In the genomic region with DNA sequence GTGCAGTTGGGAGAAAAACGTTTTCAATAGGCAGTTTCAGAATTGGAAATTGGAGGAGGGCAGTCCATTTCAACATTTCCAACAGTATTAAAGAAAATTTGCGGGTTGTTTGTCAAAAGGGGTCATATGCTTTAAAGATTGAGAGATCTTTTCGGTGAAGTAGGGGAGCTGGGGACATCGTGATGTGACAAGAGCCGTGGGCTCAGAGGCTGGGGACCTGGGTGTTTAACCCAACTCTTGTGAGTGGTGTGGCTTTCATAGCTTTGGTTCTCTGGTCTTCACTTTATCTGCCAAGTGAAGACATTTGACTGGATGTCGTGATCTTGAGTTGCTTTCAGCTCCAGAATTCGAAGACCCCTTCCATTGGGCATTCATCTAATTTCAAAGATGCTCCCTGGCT, we compare ENCODE assay signal across 2 cellular contexts.
TF ChIP-seq lines count a peak whose summit lies in the region.

No MANE protein-coding gene starts in this region.

TF ChIP-seq in SK-N-SH, 30 proteins besides CTCF, POLR2A, EP300 and RAD21 (continued from another document):
- TF ChIP-seq, protein P1, sequence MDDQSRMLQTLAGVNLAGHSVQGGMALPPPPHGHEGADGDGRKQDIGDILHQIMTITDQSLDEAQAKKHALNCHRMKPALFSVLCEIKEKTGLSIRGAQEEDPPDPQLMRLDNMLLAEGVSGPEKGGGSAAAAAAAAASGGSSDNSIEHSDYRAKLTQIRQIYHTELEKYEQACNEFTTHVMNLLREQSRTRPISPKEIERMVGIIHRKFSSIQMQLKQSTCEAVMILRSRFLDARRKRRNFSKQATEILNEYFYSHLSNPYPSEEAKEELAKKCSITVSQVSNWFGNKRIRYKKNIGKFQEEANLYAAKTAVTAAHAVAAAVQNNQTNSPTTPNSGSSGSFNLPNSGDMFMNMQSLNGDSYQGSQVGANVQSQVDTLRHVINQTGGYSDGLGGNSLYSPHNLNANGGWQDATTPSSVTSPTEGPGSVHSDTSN (IDR thresholded peaks at IDR 0.05), result no peak
- TF ChIP-seq, protein P2, sequence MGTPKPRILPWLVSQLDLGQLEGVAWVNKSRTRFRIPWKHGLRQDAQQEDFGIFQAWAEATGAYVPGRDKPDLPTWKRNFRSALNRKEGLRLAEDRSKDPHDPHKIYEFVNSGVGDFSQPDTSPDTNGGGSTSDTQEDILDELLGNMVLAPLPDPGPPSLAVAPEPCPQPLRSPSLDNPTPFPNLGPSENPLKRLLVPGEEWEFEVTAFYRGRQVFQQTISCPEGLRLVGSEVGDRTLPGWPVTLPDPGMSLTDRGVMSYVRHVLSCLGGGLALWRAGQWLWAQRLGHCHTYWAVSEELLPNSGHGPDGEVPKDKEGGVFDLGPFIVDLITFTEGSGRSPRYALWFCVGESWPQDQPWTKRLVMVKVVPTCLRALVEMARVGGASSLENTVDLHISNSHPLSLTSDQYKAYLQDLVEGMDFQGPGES (IDR thresholded peaks at IDR 0.05; ENCODE audit: low read depth, low read length), result no peak
- TF ChIP-seq POLR2AphosphoS5 (IDR thresholded peaks at IDR 0.05; ENCODE audit: low read depth, low read length) (no peak), TAF1 (IDR thresholded peaks at IDR 0.05; ENCODE audit: borderline replicate concordance, low read depth, low read length) (no peak), FOXM1 (IDR thresholded peaks at IDR 0.05; ENCODE audit: low read depth) (no peak), FOXJ3 (CRISPR knock-in tag; IDR thresholded peaks at IDR 0.05) (no peak), MXI1 (IDR thresholded peaks at IDR 0.05; ENCODE audit: low read depth, low read length) (no peak), RCOR1 (IDR thresholded peaks at IDR 0.05; ENCODE audit: low read length) (no peak), SMC3 (IDR thresholded peaks at IDR 0.05; ENCODE audit: low read depth, low read length) (no peak), RXRA (IDR thresholded peaks at IDR 0.05; ENCODE audit: borderline replicate concordance, low read depth) (no peak), YY1 (IDR thresholded peaks at IDR 0.05; ENCODE audit: low read depth) (no peak)
- TF ChIP-seq, protein P3, sequence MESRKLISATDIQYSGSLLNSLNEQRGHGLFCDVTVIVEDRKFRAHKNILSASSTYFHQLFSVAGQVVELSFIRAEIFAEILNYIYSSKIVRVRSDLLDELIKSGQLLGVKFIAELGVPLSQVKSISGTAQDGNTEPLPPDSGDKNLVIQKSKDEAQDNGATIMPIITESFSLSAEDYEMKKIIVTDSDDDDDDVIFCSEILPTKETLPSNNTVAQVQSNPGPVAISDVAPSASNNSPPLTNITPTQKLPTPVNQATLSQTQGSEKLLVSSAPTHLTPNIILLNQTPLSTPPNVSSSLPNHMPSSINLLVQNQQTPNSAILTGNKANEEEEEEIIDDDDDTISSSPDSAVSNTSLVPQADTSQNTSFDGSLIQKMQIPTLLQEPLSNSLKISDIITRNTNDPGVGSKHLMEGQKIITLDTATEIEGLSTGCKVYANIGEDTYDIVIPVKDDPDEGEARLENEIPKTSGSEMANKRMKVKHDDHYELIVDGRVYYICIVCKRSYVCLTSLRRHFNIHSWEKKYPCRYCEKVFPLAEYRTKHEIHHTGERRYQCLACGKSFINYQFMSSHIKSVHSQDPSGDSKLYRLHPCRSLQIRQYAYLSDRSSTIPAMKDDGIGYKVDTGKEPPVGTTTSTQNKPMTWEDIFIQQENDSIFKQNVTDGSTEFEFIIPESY (IDR thresholded peaks at IDR 0.05; ENCODE audit: borderline replicate concordance, low read depth), result no peak

TF ChIP-seq in WTC11, 78 proteins besides CTCF, POLR2A, EP300 and RAD21 (continued from another document):
- TF ChIP-seq, protein P4, sequence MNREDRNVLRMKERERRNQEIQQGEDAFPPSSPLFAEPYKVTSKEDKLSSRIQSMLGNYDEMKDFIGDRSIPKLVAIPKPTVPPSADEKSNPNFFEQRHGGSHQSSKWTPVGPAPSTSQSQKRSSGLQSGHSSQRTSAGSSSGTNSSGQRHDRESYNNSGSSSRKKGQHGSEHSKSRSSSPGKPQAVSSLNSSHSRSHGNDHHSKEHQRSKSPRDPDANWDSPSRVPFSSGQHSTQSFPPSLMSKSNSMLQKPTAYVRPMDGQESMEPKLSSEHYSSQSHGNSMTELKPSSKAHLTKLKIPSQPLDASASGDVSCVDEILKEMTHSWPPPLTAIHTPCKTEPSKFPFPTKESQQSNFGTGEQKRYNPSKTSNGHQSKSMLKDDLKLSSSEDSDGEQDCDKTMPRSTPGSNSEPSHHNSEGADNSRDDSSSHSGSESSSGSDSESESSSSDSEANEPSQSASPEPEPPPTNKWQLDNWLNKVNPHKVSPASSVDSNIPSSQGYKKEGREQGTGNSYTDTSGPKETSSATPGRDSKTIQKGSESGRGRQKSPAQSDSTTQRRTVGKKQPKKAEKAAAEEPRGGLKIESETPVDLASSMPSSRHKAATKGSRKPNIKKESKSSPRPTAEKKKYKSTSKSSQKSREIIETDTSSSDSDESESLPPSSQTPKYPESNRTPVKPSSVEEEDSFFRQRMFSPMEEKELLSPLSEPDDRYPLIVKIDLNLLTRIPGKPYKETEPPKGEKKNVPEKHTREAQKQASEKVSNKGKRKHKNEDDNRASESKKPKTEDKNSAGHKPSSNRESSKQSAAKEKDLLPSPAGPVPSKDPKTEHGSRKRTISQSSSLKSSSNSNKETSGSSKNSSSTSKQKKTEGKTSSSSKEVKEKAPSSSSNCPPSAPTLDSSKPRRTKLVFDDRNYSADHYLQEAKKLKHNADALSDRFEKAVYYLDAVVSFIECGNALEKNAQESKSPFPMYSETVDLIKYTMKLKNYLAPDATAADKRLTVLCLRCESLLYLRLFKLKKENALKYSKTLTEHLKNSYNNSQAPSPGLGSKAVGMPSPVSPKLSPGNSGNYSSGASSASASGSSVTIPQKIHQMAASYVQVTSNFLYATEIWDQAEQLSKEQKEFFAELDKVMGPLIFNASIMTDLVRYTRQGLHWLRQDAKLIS (CRISPR knock-in tag; IDR thresholded peaks at IDR 0.05; ENCODE audit: borderline replicate concordance), result no peak
- TF ChIP-seq, protein P5, sequence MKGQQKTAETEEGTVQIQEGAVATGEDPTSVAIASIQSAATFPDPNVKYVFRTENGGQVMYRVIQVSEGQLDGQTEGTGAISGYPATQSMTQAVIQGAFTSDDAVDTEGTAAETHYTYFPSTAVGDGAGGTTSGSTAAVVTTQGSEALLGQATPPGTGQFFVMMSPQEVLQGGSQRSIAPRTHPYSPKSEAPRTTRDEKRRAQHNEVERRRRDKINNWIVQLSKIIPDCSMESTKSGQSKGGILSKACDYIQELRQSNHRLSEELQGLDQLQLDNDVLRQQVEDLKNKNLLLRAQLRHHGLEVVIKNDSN (CRISPR knock-in tag; IDR thresholded peaks at IDR 0.05), result no peak
- TF ChIP-seq TEAD4 (CRISPR knock-in tag; IDR thresholded peaks at IDR 0.05) (no peak), PRRX2 (CRISPR knock-in tag; IDR thresholded peaks at IDR 0.05) (no peak), NFATC4 (CRISPR knock-in tag; IDR thresholded peaks at IDR 0.05) (no peak), ZNF317 (CRISPR knock-in tag; IDR thresholded peaks at IDR 0.05; ENCODE audit: borderline replicate concordance, low read depth) (no peak), JAZF1 (CRISPR knock-in tag; IDR thresholded peaks at IDR 0.05) (no peak), TCF7 (CRISPR knock-in tag; IDR thresholded peaks at IDR 0.05; ENCODE audit: low read depth) (no peak), GRHL2 (CRISPR knock-in tag; IDR thresholded peaks at IDR 0.05; ENCODE audit: insufficient replicate concordance, severe bottlenecking) (no peak), KAT7 (CRISPR knock-in tag; IDR thresholded peaks at IDR 0.05; ENCODE audit: borderline replicate concordance) (no peak), TP53 (CRISPR knock-in tag; IDR thresholded peaks at IDR 0.05) (no peak)
- TF ChIP-seq, protein P6, sequence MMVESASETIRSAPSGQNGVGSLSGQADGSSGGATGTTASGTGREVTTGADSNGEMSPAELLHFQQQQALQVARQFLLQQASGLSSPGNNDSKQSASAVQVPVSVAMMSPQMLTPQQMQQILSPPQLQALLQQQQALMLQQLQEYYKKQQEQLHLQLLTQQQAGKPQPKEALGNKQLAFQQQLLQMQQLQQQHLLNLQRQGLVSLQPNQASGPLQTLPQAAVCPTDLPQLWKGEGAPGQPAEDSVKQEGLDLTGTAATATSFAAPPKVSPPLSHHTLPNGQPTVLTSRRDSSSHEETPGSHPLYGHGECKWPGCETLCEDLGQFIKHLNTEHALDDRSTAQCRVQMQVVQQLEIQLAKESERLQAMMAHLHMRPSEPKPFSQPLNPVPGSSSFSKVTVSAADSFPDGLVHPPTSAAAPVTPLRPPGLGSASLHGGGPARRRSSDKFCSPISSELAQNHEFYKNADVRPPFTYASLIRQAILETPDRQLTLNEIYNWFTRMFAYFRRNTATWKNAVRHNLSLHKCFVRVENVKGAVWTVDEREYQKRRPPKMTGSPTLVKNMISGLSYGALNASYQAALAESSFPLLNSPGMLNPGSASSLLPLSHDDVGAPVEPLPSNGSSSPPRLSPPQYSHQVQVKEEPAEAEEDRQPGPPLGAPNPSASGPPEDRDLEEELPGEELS (CRISPR knock-in tag; IDR thresholded peaks at IDR 0.05), result no peak
- TF ChIP-seq, protein P7, sequence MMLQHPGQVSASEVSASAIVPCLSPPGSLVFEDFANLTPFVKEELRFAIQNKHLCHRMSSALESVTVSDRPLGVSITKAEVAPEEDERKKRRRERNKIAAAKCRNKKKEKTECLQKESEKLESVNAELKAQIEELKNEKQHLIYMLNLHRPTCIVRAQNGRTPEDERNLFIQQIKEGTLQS (CRISPR knock-in tag; conservative IDR thresholded peaks at IDR 0.05), result no peak
